ENCODE assay signal across 2 cellular contexts in the genomic region with DNA sequence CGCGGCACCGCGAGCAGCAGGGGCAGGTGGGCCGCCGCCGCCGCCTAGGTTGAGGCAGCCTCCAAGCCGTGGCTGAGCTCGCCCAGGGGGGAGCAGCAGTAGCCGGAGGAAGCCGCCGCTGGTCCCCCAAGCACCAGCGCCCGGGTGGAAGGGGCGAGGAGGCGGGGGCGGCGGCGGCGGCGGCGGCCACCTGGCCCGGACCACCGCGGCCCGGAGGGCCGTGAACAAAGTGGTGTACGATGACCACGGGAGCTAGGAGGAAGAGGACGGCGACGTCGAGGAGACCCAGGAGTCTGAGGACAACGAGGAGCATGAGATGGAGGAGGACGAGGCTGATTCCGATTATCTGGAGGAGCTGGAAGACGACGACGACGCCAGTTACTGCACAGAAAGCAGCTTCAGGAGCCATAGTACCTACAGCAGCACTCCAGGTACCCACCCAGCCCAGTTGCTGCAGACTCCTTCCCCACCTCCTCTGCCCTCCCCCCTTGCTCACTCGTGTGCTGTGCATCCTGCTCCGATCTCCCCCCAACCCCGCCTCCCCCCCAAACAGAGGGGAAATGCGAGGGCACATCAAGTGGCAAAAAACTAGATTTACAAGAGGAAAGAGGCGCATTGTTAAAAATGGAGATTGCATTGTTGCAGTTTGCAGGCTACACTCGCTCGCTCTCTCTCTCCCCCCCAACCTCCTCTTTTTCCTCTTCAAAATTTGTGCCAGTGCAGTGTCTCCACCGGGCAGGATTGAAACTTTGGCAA.
TF ChIP-seq lines count a peak whose summit lies in the region.

No MANE protein-coding gene starts in this region.

TF ChIP-seq in SK-N-SH, 30 proteins besides CTCF, POLR2A, EP300 and RAD21:
- TF ChIP-seq, protein P1, sequence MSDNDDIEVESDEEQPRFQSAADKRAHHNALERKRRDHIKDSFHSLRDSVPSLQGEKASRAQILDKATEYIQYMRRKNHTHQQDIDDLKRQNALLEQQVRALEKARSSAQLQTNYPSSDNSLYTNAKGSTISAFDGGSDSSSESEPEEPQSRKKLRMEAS (IDR thresholded peaks at IDR 0.05; ENCODE audit: low read depth) = peak; percentile 40; the same call in 1 of the 2 replicates
TF ChIP-seq in SK-N-SH: peak in this region for 1; not testable (repeated sequence) for 29.

TF ChIP-seq in GM12878, 131 proteins besides CTCF, POLR2A, EP300 and RAD21:
- TF ChIP-seq EGR1 (IDR thresholded peaks at IDR 0.05; ENCODE audit: borderline replicate concordance in 1 of 2, low read depth in 2 of 2, low read length in 2 of 2) = peak in 1 of 2 experiments; percentile 37; a peak in 1 of 3 replicates
